26 cellular contexts compared by ENCODE assay signal in genomic region chr5:119088438-119088837, GRCh38.
"Had no signal": no experiment of that assay in that cellular context is flagged by ENCODE, and none has a peak within 500 bp of the region (broad histone marks: within the 10 kb centered on the region; RNA-seq: fewer than 3 reads in every experiment).

No MANE protein-coding gene starts in this region.

- H3K4me1 Mint-ChIP-seq: brain had no signal

- H3K27me3 Mint-ChIP-seq: brain; dendritic cell treated with granulocyte-macrophage colony-stimulating factor and Interleukin-4, amounts not matched to agents 40 ng/mL and 50 ng/mL, for 4 days; natural killer cell treated with Interleukin-12 subunit alpha and Interleukin-12 subunit beta and Interleukin-15 and Interleukin-18, amount 100 ng/mL, for 72 hours; T-helper 17 cell had no signal

- H3K4me1 ChIP-seq: foreskin keratinocyte, upper lobe of right lung had no signal

- H3K27ac Mint-ChIP-seq: activated naive CD4-positive, alpha-beta T cell treated with anti-CD3 and anti-CD28 coated beads for 36 hours; activated T-helper 2 cell treated with anti-CD3 and anti-CD28 coated beads, Interferon-gamma antibody, Interleukin-2, Interleukin-4, amounts not matched to agents 10 μg/mL and 5 μg/mL and 100 μg/mL, durations not matched to agents 14 hours and 24 hours and 36 hours; brain; dendritic cell treated with granulocyte-macrophage colony-stimulating factor and Interleukin-4, amounts not matched to agents 40 ng/mL and 50 ng/mL, for 4 days; immature natural killer cell; natural killer cell treated with Interleukin-12 subunit alpha and Interleukin-12 subunit beta and Interleukin-15 and Interleukin-18, amount 100 ng/mL, for 72 hours; T-helper 17 cell had no signal

- H3K27me3 ChIP-seq: foreskin keratinocyte, neutrophil, pancreas, upper lobe of right lung had no signal

- H3K9me3 Mint-ChIP-seq: natural killer cell treated with Interleukin-12 subunit alpha and Interleukin-12 subunit beta and Interleukin-15 and Interleukin-18, amount 100 ng/mL, for 72 hours had no signal

- H3K9me3 ChIP-seq: neutrophil, pancreas, upper lobe of right lung had no signal

- H3K27ac ChIP-seq: foreskin keratinocyte, neutrophil, pancreas, upper lobe of right lung had no signal

- H3K4me3 ChIP-seq: lung, pancreas, upper lobe of right lung had no signal

- DNase-seq: activated CD4-positive, alpha-beta T cell treated with anti-CD3 and anti-CD28 coated beads, Interleukin-2, amount 50 U/mL, for 1 hour; activated CD4-positive, CD25-positive, alpha-beta regulatory T cell treated with anti-CD3 and anti-CD28 coated beads, Interleukin-2, amount 50 U/mL, for 72 hours; activated CD8-positive, alpha-beta memory T cell treated with anti-CD3 and anti-CD28 coated beads for 24 hours; activated CD8-positive, alpha-beta memory T cell treated with anti-CD3 and anti-CD28 coated beads, Interleukin-2, amount 50 U/mL, for 48 hours; activated naive CD4-positive, alpha-beta T cell treated with anti-CD3 and anti-CD28 coated beads for 36 hours; activated T-cell treated with anti-CD3 and anti-CD28 coated beads, Interleukin-2, amount 50 U/mL, for 4 hours; anterior cingulate cortex; caudate nucleus; effector CD4-positive, alpha-beta T cell; erythroblast; foreskin keratinocyte; immature natural killer cell; pancreas; right cardiac atrium; stimulated activated CD4-positive, alpha-beta T cell treated with anti-CD3 and anti-CD28 coated beads, Interleukin-12 subunit alpha, Interleukin-12 subunit beta, amount 100 ng/mL, for 4 hours; stimulated activated CD4-positive, alpha-beta T cell treated with anti-CD3 and anti-CD28 coated beads, Interleukin-4, amount 100 ng/mL, for 4 hours; stimulated activated naive CD8-positive, alpha-beta T cell treated with anti-CD3 and anti-CD28 coated beads, Interleukin-15, Interleukin-2, amounts not matched to agents 100 U/mL and 50 U/mL, for 24 hours; SW 1271; T-helper 17 cell; upper lobe of right lung had no signal

- H3K36me3 ChIP-seq: neutrophil, pancreas, upper lobe of right lung had no signal

- H3K4me3 Mint-ChIP-seq: activated naive CD4-positive, alpha-beta T cell treated with anti-CD3 and anti-CD28 coated beads for 36 hours; activated T-cell treated with anti-CD3 and anti-CD28 coated beads, Interleukin-2, amount 50 U/mL, for 4 hours; brain; dendritic cell treated with granulocyte-macrophage colony-stimulating factor and Interleukin-4, amounts not matched to agents 40 ng/mL and 50 ng/mL, for 4 days; immature natural killer cell; natural killer cell treated with Interleukin-12 subunit alpha and Interleukin-12 subunit beta and Interleukin-15 and Interleukin-18, amount 100 ng/mL, for 72 hours; T-helper 17 cell had no signal
